In genomic region chr2:134260726-134261125, GRCh38 we compare ENCODE assay signal across 1 cellular context.
TF ChIP-seq lines count a peak whose summit lies in the region.

No MANE protein-coding gene starts in this region.

TF ChIP-seq in GM23338, 12 proteins besides CTCF, POLR2A, EP300 and RAD21 (continued from another document):
- no peak for TF ChIP-seq ZNF331 (CRISPR knock-in tag; IDR thresholded peaks at IDR 0.05; ENCODE audit: low read depth)
- TF ChIP-seq REST (IDR thresholded peaks at IDR 0.05; ENCODE audit: unreplicated experiment), result no peak
- no peak for TF ChIP-seq JUNB (IDR thresholded peaks at IDR 0.05; ENCODE audit: unreplicated experiment)
- no peak for TF ChIP-seq ZNF114 (CRISPR knock-in tag; IDR thresholded peaks at IDR 0.05)
